Comparison of ENCODE assay signal across 1 cellular context in genomic region chr17:75785016-75785769, GRCh38.
TF ChIP-seq lines count a peak whose summit lies in the region.

No MANE protein-coding gene starts in this region.

TF ChIP-seq in SK-N-SH treated with all-trans-retinoic acid at 6 μM for 48 hours, 23 proteins besides CTCF, POLR2A, EP300 and RAD21 (continued from another document):
- TF ChIP-seq CSDC2 (CRISPR knock-in tag; IDR thresholded peaks at IDR 0.05) = peak; percentile 97
- TF ChIP-seq ARNTL (CRISPR knock-in tag; IDR thresholded peaks at IDR 0.05; ENCODE audit: borderline replicate concordance, low read depth) = no peak
- 0 out of 2 replicates have a peak, but pooled peaks have one; percentile 44 for TF ChIP-seq ZNF8 (CRISPR knock-in tag; IDR thresholded peaks at IDR 0.05)
- peak; percentile 75 for TF ChIP-seq RARB (CRISPR knock-in tag; IDR thresholded peaks at IDR 0.05)
- peak; percentile 76; the same call in 1 of the 2 replicates for TF ChIP-seq OSR1 (CRISPR knock-in tag; IDR thresholded peaks at IDR 0.05)
- TF ChIP-seq, protein P1, sequence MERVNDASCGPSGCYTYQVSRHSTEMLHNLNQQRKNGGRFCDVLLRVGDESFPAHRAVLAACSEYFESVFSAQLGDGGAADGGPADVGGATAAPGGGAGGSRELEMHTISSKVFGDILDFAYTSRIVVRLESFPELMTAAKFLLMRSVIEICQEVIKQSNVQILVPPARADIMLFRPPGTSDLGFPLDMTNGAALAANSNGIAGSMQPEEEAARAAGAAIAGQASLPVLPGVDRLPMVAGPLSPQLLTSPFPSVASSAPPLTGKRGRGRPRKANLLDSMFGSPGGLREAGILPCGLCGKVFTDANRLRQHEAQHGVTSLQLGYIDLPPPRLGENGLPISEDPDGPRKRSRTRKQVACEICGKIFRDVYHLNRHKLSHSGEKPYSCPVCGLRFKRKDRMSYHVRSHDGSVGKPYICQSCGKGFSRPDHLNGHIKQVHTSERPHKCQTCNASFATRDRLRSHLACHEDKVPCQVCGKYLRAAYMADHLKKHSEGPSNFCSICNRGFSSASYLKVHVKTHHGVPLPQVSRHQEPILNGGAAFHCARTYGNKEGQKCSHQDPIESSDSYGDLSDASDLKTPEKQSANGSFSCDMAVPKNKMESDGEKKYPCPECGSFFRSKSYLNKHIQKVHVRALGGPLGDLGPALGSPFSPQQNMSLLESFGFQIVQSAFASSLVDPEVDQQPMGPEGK (CRISPR knock-in tag; IDR thresholded peaks at IDR 0.05; ENCODE audit: borderline replicate concordance) = peak; percentile 9
- TF ChIP-seq ZFP3 (CRISPR knock-in tag; IDR thresholded peaks at IDR 0.05) = peak; percentile 83
